27 cellular contexts compared by ENCODE assay signal in the genomic region with DNA sequence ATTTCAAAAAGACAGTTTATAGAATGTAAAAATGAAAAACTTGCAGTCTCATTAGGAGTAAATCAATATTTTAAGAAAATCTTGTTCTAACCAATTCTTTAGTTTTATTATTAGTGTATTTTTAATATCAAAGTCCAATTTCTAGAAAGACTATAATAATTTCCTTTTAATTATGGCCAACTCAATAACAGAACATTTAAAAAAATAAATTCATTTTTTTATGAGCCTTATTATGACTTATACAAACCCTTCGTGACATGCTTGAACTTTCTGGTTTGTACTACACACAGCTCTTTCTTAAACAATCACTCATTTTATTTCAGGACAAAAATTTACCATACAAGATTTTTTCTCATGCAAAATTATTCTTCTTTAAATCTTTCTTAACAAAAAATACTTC. TPM values are rescaled to one million over a fixed set of nuclear protein-coding genes. Genes with fewer than 3 reads are reported as not detected.
DNase-seq lines count a peak whose midpoint lies in the region; FAIRE-seq and TF ChIP-seq lines count a peak whose summit lies in the region.
"Had no signal": no experiment of that assay in that cellular context is flagged by ENCODE, and none has a peak within 500 bp of the region (broad histone marks: within the 10 kb centered on the region; RNA-seq: fewer than 3 reads in every experiment).

No MANE protein-coding gene starts in this region.

- H3K36me3 Mint-ChIP-seq in endodermal cell (ENCODE audit: low read depth) = no peaks in the 10 kb centered on the region
- H3K36me3 Mint-ChIP-seq: CD14-positive monocyte; CD4-positive, alpha-beta memory T cell; CD4-positive, CD25-positive, alpha-beta regulatory T cell; CD8-positive, alpha-beta memory T cell had no signal

- TF ChIP-seq CTCF in HEK293 (tag by site-specific recombination; IDR thresholded peaks at IDR 0.05) = no peak
- no peak for TF ChIP-seq CTCF in endodermal cell (conservative IDR thresholded peaks at IDR 0.05)
- TF ChIP-seq CTCF in transverse colon (IDR thresholded peaks at IDR 0.05) = no peak
- no peak for TF ChIP-seq CTCF in adrenal gland (IDR thresholded peaks at IDR 0.05)

- no peaks in the 10 kb centered on the region for H3K4me1 Mint-ChIP-seq in endodermal cell
- H3K4me1 Mint-ChIP-seq: CD14-positive monocyte; CD4-positive, alpha-beta memory T cell; CD4-positive, CD25-positive, alpha-beta regulatory T cell; CD8-positive, alpha-beta memory T cell had no signal

- POLR2A ChIA-PET in HEK293 (lab: Yijun Ruan, JAX) = no interaction called here

- in situ Hi-C loops in transverse colon (cut with MboI; ENCODE audit: low pct_ligation_motif_present in 1 of 4, low pct_unique_long_range_greater_than_20kb in 1 of 4, low sequenced_read_pairs in 3 of 4) = no loop called here
- in situ Hi-C loops in ACHN (cut with HindIII; ENCODE audit: low pct_ligation_motif_present, low pct_unique_long_range_greater_than_20kb, low sequenced_read_pairs) = no loop called here

- no peak overlapping the region for H3K27ac ChIP-seq in HEK293 (ENCODE audit: extremely low read depth, low read depth, low read length)
- no peak overlapping the region for H3K27ac ChIP-seq in endodermal cell (ENCODE audit: low read depth, low read length)
- no peak overlapping the region for H3K27ac ChIP-seq in small intestine (ENCODE audit: low read depth in 1 of 2, low read length in 1 of 2)
- no peak overlapping the region for H3K27ac ChIP-seq in transverse colon
- H3K27ac ChIP-seq in adrenal gland = no peak overlapping the region
- H3K27ac ChIP-seq: A549, BLaER1 had no signal

- FAIRE-seq in small intestine (lab: Jason Lieb, UNC) = peak; percentile 26
- FAIRE-seq: A549, D721Med, GM12878, GM12892, GM18507 had no signal

- H3K27me3 ChIP-seq in endodermal cell (ENCODE audit: control insufficient read depth, insufficient read depth, low read length, poor library complexity, severe bottlenecking) (no peaks in the 10 kb centered on the region), small intestine (ENCODE audit: control insufficient read depth in 2 of 2, insufficient read depth in 2 of 2, low read length in 2 of 2) (peaks cover 0 to 3% of the 10 kb centered on the region in 2 donors), transverse colon (peaks cover 10% of the 10 kb centered on the region), adrenal gland (no peaks in the 10 kb centered on the region)
- H3K27me3 ChIP-seq: BE2C, BLaER1 had no signal

- H3K9me3 Mint-ChIP-seq in endodermal cell = peaks cover 43% of the 10 kb centered on the region
- H3K9me3 Mint-ChIP-seq: CD4-positive, alpha-beta memory T cell had no signal

- H3K9ac ChIP-seq in endodermal cell (ENCODE audit: extremely low read depth, low read length, poor library complexity, severe bottlenecking) = no peak overlapping the region
- H3K9ac ChIP-seq: BLaER1 had no signal

- 86 to 90% methylated on average over 1 of the region's 1 CpG for WGBS in endodermal cell (ENCODE audit: insufficient coverage in 1 of 2, insufficient read length in 1 of 2), 2 experiments
- 89 to 97% (median 92%) methylated on average over 1 of the region's 1 CpG for WGBS in small intestine, 3 donors
- 69 to 78% methylated on average over 1 of the region's 1 CpG for WGBS in transverse colon (ENCODE audit: low coverage in 1 of 2), 2 donors
- WGBS in adrenal gland, 4 donors = 74 to 89% (median 85%) methylated on average over 1 of the region's 1 CpG

- H3K4me3 ChIP-seq in HEK293 (ENCODE audit: low read depth, low read length) (no peak overlapping the region), endodermal cell (ENCODE audit: low read length) (peak overlapping the region; percentile 62), small intestine (ENCODE audit: low read depth in 1 of 2, low read length in 2 of 2) (no peak overlapping the region), transverse colon (no peak overlapping the region), adrenal gland (no peak overlapping the region)
- H3K4me3 ChIP-seq: A549, BLaER1, GM12878 had no signal

- TF ChIP-seq EP300 in transverse colon (IDR thresholded peaks at IDR 0.05; ENCODE audit: low read depth) = no peak

- intact Hi-C loops in transverse colon (cut with DNase I; ENCODE audit: low total_unique reads) (no loop called here), adrenal gland (cut with DNase I) (no loop called here)

- no peak overlapping the region for H3K4me3 Mint-ChIP-seq in endodermal cell
- H3K4me3 Mint-ChIP-seq: CD14-positive monocyte; CD4-positive, alpha-beta memory T cell; CD4-positive, CD25-positive, alpha-beta regulatory T cell; CD8-positive, alpha-beta memory T cell had no signal

- no peak for DNase-seq in endodermal cell
- DNase-seq in small intestine = no peak
- no peak for DNase-seq in transverse colon
- DNase-seq in ACHN = no peak
- DNase-seq in adrenal gland = no peak
- DNase-seq: 8988T; BE2C; C1 segment of cervical spinal cord; CD4-positive, alpha-beta memory T cell; CD4-positive, CD25-positive, alpha-beta regulatory T cell; CD8-positive, alpha-beta memory T cell; COR-L47; DMS79; DND-41; EL; GDM1 had no signal

- H3K36me3 ChIP-seq in HEK293 (ENCODE audit: control insufficient read depth in 2 of 2, insufficient read depth in 1 of 2, low read length in 2 of 2) (no peaks in the 10 kb centered on the region), endodermal cell (ENCODE audit: control insufficient read depth, insufficient read depth, low read length) (no peaks in the 10 kb centered on the region), small intestine (ENCODE audit: control insufficient read depth in 2 of 2, insufficient read depth in 2 of 2, low read length in 2 of 2) (no peaks in the 10 kb centered on the region), transverse colon (no peaks in the 10 kb centered on the region), adrenal gland (replicated peaks in 1 of 2) (no peaks in the 10 kb centered on the region)
- H3K36me3 ChIP-seq: BE2C, BLaER1 had no signal

- no peak overlapping the region for H3K27ac Mint-ChIP-seq in endodermal cell
- H3K27ac Mint-ChIP-seq: CD14-positive monocyte; CD4-positive, alpha-beta memory T cell; CD4-positive, CD25-positive, alpha-beta regulatory T cell; CD8-positive, alpha-beta memory T cell had no signal

- no peaks in the 10 kb centered on the region for H3K4me1 ChIP-seq in HEK293 (ENCODE audit: control insufficient read depth, insufficient read depth, low read length)
- no peaks in the 10 kb centered on the region for H3K4me1 ChIP-seq in endodermal cell (ENCODE audit: control insufficient read depth, insufficient read depth, low read length)
- H3K4me1 ChIP-seq in small intestine (ENCODE audit: control insufficient read depth in 2 of 2, insufficient read depth in 1 of 2, low read depth in 1 of 2, low read length in 1 of 2) = no peaks in the 10 kb centered on the region
- no peaks in the 10 kb centered on the region for H3K4me1 ChIP-seq in transverse colon
- no peaks in the 10 kb centered on the region for H3K4me1 ChIP-seq in adrenal gland (replicated peaks in 1 of 2)
- H3K4me1 ChIP-seq: A549, BE2C, BLaER1 had no signal

- TF ChIP-seq POLR2A in transverse colon (IDR thresholded peaks at IDR 0.05) (no peak), adrenal gland (IDR thresholded peaks at IDR 0.05) (no peak)

- H3K27me3 Mint-ChIP-seq in endodermal cell (ENCODE audit: insufficient read depth) = no peaks in the 10 kb centered on the region

- CTCF ChIA-PET in HEK293 (lab: Yijun Ruan, JAX) = no interaction called here

- no peaks in the 10 kb centered on the region for H3K9me3 ChIP-seq in HEK293 (ENCODE audit: control insufficient read depth, insufficient read depth, low read depth, low read length)
- H3K9me3 ChIP-seq in endodermal cell (ENCODE audit: control insufficient read depth, low read length) = peaks cover 52% of the 10 kb centered on the region
- H3K9me3 ChIP-seq in small intestine (ENCODE audit: control insufficient read depth, low read depth) = no peaks in the 10 kb centered on the region
- no peaks in the 10 kb centered on the region for H3K9me3 ChIP-seq in transverse colon
- H3K9me3 ChIP-seq in adrenal gland (replicated peaks in 1 of 3) = no peaks in the 10 kb centered on the region
- H3K9me3 ChIP-seq: A549, BE2C had no signal

TF ChIP-seq in HEK293, 187 proteins besides CTCF, POLR2A, EP300 and RAD21:
- TF ChIP-seq SETDB1 (IDR thresholded peaks at IDR 0.05; ENCODE audit: insufficient read length, low read length) = peak; percentile 91
- TF ChIP-seq ZBTB20 (tag by site-specific recombination; IDR thresholded peaks at IDR 0.05) = no peak

RNA-seq across cellular contexts. Expression of gene MRGPRE, which starts 11.7 kb away (rescaled TPM):
- total RNA-seq in endodermal cell = not detected
- not detected for polyA plus RNA-seq in endodermal cell (2013, experiment 1 of 2)
- polyA plus RNA-seq in endodermal cell (2013, experiment 2 of 2) = not detected
- polyA plus RNA-seq in small intestine = under 1 TPM in 1 of 3 donors, not detected in 2; 0.22 TPM
- total RNA-seq in transverse colon = not detected
- not detected for total RNA-seq in adrenal gland
- not detected for polyA plus RNA-seq in adrenal gland
- total RNA-seq: CD4-positive, alpha-beta memory T cell; CD4-positive, CD25-positive, alpha-beta regulatory T cell; CD8-positive, alpha-beta memory T cell; Daoy; G401 had no signal
- polyA plus RNA-seq: A549; AG04450; CD14-positive monocyte; CD4-positive, alpha-beta memory T cell; CD4-positive, CD25-positive, alpha-beta regulatory T cell; CD8-positive, alpha-beta memory T cell; GM12878 had no signal

RNA-seq across cellular contexts. Expression of gene MRGPRG, which starts 25.3 kb away (rescaled TPM):
- not detected for total RNA-seq in endodermal cell
- not detected for polyA plus RNA-seq in endodermal cell (2013, experiment 1 of 2)
- polyA plus RNA-seq in endodermal cell (2013, experiment 2 of 2) = not detected
- not detected for polyA plus RNA-seq in small intestine
- total RNA-seq in transverse colon = not detected
- total RNA-seq in adrenal gland = not detected
- not detected for polyA plus RNA-seq in adrenal gland
- total RNA-seq: CD4-positive, alpha-beta memory T cell; CD4-positive, CD25-positive, alpha-beta regulatory T cell; CD8-positive, alpha-beta memory T cell; Daoy; G401; GM12878 had no signal
- polyA plus RNA-seq: A549; AG04450; CD14-positive monocyte; CD4-positive, alpha-beta memory T cell; CD4-positive, CD25-positive, alpha-beta regulatory T cell; CD8-positive, alpha-beta memory T cell; GM12878 had no signal
